In genomic region chrX:71911023-71911730, GRCh38 we compare ENCODE assay signal across 8 cellular contexts. TPM values are rescaled to one million over a fixed set of nuclear protein-coding genes. Genes with fewer than 3 reads are reported as not detected.
A peak's percentile ranks its signal among the peaks of the same experiment; 100 is the strongest.
DNase-seq lines count a peak whose midpoint lies in the region; ATAC-seq and TF ChIP-seq lines count a peak whose summit lies in the region.

No MANE protein-coding gene starts in this region.

- ATAC-seq in omental fat pad (ENCODE audit: low FRiP score): peak; percentile 72
- no peak for ATAC-seq in HG03175 (IDR thresholded peaks at IDR 0.05; ENCODE audit: unreplicated experiment)

- TF ChIP-seq EP300 in esophagus muscularis mucosa (IDR thresholded peaks at IDR 0.05): no peak

- no peaks in the 10 kb centered on the region for H3K9me3 ChIP-seq in esophagus muscularis mucosa

- 57% methylated on average over 8 of the region's 81 CpGs for WGBS in esophagus muscularis mucosa

- peaks cover 52% of the 10 kb centered on the region for H3K27me3 Mint-ChIP-seq in activated CD4-positive, alpha-beta memory T cell treated with anti-CD3 and anti-CD28 coated beads, Interleukin-2, amount 10 ng/mL, durations not matched to agents 7 days and 5 days

- no peaks in the 10 kb centered on the region for H3K4me1 Mint-ChIP-seq in activated CD4-positive, alpha-beta memory T cell treated with anti-CD3 and anti-CD28 coated beads, Interleukin-2, amount 10 ng/mL, durations not matched to agents 7 days and 5 days

- DNase-seq in NOMO-1 (lab: John Stamatoyannopoulos, UW; ENCODE audit: unreplicated experiment in 2 of 2): peak; percentile 3 to 8
- DNase-seq in NOMO-1 treated with dmso at 0.1 percent for 144 hours (lab: John Stamatoyannopoulos, UW; ENCODE audit: unreplicated experiment): no peak
- peak; percentile 16 for DNase-seq in activated CD4-positive, alpha-beta memory T cell treated with anti-CD3 and anti-CD28 coated beads, Interleukin-2, amount 10 ng/mL, durations not matched to agents 7 days and 5 days
- no peak for DNase-seq in esophagus muscularis mucosa (ENCODE audit: extremely low spot score)
- DNase-seq in omental fat pad (ENCODE audit: low spot score): no peak
- no peak for DNase-seq in cerebellar nuclear complex (lab: John Stamatoyannopoulos, UW)
- DNase-seq in posterior vena cava (ENCODE audit: low spot score): no peak

- H3K27ac Mint-ChIP-seq in activated CD4-positive, alpha-beta memory T cell treated with anti-CD3 and anti-CD28 coated beads, Interleukin-2, amount 10 ng/mL, durations not matched to agents 7 days and 5 days: no peak overlapping the region

- intact Hi-C loops in esophagus muscularis mucosa (cut with DNase I): no loop called here
- intact Hi-C loops in posterior vena cava (cut with DNase I): no loop called here

- no peaks in the 10 kb centered on the region for H3K36me3 ChIP-seq in esophagus muscularis mucosa

- TF ChIP-seq POLR2A in esophagus muscularis mucosa (IDR thresholded peaks at IDR 0.05; ENCODE audit: low read depth): no peak

- TF ChIP-seq CTCF in esophagus muscularis mucosa (IDR thresholded peaks at IDR 0.05) (peak in 1 of 3 experiments; percentile 13), omental fat pad (IDR thresholded peaks at IDR 0.05) (no peak)

- H3K4me3 ChIP-seq in esophagus muscularis mucosa: peak overlapping the region; percentile 50 to 60 (median 53)

- POLR2A ChIA-PET in activated CD4-positive, alpha-beta memory T cell treated with anti-CD3 and anti-CD28 coated beads, Interleukin-2, amount 10 ng/mL, durations not matched to agents 7 days and 5 days (lab: Charles Lee): no interaction called here

- peaks cover 0 to 21% (median 17%) of the 10 kb centered on the region in 4 donors for H3K4me1 ChIP-seq in esophagus muscularis mucosa

- peaks cover 0 to 32% (median 8%) of the 10 kb centered on the region in 4 donors for H3K27me3 ChIP-seq in esophagus muscularis mucosa

- no peaks in the 10 kb centered on the region for H3K36me3 Mint-ChIP-seq in activated CD4-positive, alpha-beta memory T cell treated with anti-CD3 and anti-CD28 coated beads, Interleukin-2, amount 10 ng/mL, durations not matched to agents 7 days and 5 days (ENCODE audit: low read depth)

- peak overlapping the region; percentile 49 to 66 (median 58) for H3K27ac ChIP-seq in esophagus muscularis mucosa (replicated peaks in 1 of 4)

- H3K4me3 Mint-ChIP-seq in activated CD4-positive, alpha-beta memory T cell treated with anti-CD3 and anti-CD28 coated beads, Interleukin-2, amount 10 ng/mL, durations not matched to agents 7 days and 5 days: no peak overlapping the region

- CTCF ChIA-PET in activated CD4-positive, alpha-beta memory T cell treated with anti-CD3 and anti-CD28 coated beads, Interleukin-2, amount 10 ng/mL, durations not matched to agents 7 days and 5 days (lab: Charles Lee): interaction anchor here (1.0 kb wide), 1 partner anchor 156 kb away, joined by 3 read pairs; no protein-coding TSS in a partner anchor

- no peaks in the 10 kb centered on the region for H3K9me3 Mint-ChIP-seq in activated CD4-positive, alpha-beta memory T cell treated with anti-CD3 and anti-CD28 coated beads, Interleukin-2, amount 10 ng/mL, durations not matched to agents 7 days and 5 days

RNA-seq across cellular contexts. Expression of gene NHSL2, which starts 0.5 kb away (rescaled TPM):
- 1 to 10 TPM; 7.9 to 8.7 TPM for total RNA-seq in activated CD4-positive, alpha-beta memory T cell treated with anti-CD3 and anti-CD28 coated beads, Interleukin-2, amount 10 ng/mL, durations not matched to agents 7 days and 5 days
- total RNA-seq in esophagus muscularis mucosa: 10 to 100 TPM; 10.4 to 31.4 (median 17.7) TPM
- total RNA-seq in omental fat pad: 10 to 100 TPM; 12.8 to 20.2 (median 14.0) TPM
- 10 to 100 TPM; 32.4 to 46.1 TPM for total RNA-seq in posterior vena cava

Comparison
In these comparisons a context has a peak if more than half of its experiments do, and no peak if none do; other contexts are left out.
1. DNase-seq: peak in NOMO-1 (2 of 2) and activated CD4-positive, alpha-beta memory T cell treated with anti-CD3 and anti-CD28 coated beads, Interleukin-2, amount 10 ng/mL, durations not matched to agents 7 days and 5 days (single experiment); none in NOMO-1 treated with dmso at 0.1 percent for 144 hours (single experiment), esophagus muscularis mucosa (single experiment), omental fat pad (single experiment), cerebellar nuclear complex (0 of 2) and posterior vena cava (single experiment).